In the genomic region with DNA sequence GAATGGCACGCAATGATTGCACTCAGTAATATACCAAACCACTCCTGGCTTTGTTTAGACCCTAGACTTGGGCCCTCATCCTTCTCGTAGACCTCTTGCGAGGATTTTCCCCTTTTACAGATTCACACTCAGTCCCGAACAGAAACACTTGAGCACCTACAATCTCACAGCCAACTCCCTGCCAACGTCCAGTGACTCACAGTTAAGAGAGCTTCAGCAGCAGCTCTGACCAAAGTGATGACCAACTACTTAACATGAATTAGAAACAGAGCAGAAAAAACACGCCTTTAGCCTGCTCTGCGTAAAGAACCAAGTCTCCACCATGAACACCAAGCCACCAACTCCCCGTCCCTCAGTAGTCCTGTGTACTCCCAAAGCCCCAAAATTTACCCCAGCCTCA, we compare ENCODE assay signal across 2 cellular contexts.
TF ChIP-seq lines count a peak whose summit lies in the region.

No MANE protein-coding gene starts in this region.

TF ChIP-seq in A549, 52 proteins besides CTCF, POLR2A, EP300 and RAD21:
- TF ChIP-seq ZSCAN20 (CRISPR knock-in tag; IDR thresholded peaks at IDR 0.05) (no peak), FOSL2 (IDR thresholded peaks at IDR 0.05) (no peak), FOSL2 (CRISPR knock-in tag; IDR thresholded peaks at IDR 0.05) (no peak), CBX2 (IDR thresholded peaks at IDR 0.05; ENCODE audit: borderline replicate concordance, low read depth) (no peak), MAFK (IDR thresholded peaks at IDR 0.05; ENCODE audit: partially characterized antibody) (no peak)

TF ChIP-seq in GM23338, 12 proteins besides CTCF, POLR2A, EP300 and RAD21:
- TF ChIP-seq, protein P1, sequence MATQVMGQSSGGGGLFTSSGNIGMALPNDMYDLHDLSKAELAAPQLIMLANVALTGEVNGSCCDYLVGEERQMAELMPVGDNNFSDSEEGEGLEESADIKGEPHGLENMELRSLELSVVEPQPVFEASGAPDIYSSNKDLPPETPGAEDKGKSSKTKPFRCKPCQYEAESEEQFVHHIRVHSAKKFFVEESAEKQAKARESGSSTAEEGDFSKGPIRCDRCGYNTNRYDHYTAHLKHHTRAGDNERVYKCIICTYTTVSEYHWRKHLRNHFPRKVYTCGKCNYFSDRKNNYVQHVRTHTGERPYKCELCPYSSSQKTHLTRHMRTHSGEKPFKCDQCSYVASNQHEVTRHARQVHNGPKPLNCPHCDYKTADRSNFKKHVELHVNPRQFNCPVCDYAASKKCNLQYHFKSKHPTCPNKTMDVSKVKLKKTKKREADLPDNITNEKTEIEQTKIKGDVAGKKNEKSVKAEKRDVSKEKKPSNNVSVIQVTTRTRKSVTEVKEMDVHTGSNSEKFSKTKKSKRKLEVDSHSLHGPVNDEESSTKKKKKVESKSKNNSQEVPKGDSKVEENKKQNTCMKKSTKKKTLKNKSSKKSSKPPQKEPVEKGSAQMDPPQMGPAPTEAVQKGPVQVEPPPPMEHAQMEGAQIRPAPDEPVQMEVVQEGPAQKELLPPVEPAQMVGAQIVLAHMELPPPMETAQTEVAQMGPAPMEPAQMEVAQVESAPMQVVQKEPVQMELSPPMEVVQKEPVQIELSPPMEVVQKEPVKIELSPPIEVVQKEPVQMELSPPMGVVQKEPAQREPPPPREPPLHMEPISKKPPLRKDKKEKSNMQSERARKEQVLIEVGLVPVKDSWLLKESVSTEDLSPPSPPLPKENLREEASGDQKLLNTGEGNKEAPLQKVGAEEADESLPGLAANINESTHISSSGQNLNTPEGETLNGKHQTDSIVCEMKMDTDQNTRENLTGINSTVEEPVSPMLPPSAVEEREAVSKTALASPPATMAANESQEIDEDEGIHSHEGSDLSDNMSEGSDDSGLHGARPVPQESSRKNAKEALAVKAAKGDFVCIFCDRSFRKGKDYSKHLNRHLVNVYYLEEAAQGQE (IDR thresholded peaks at IDR 0.05; ENCODE audit: unreplicated experiment): no peak
- TF ChIP-seq EZH2phosphoT487 (IDR thresholded peaks at IDR 0.05; ENCODE audit: unreplicated experiment) (no peak), ZNF331 (CRISPR knock-in tag; IDR thresholded peaks at IDR 0.05; ENCODE audit: low read depth) (no peak), STAT1 (IDR thresholded peaks at IDR 0.05; ENCODE audit: unreplicated experiment) (no peak), NANOG (IDR thresholded peaks at IDR 0.05; ENCODE audit: borderline replicate concordance) (no peak), EZH2 (IDR thresholded peaks at IDR 0.05; ENCODE audit: low read depth, unreplicated experiment) (no peak)
- TF ChIP-seq, protein P2, sequence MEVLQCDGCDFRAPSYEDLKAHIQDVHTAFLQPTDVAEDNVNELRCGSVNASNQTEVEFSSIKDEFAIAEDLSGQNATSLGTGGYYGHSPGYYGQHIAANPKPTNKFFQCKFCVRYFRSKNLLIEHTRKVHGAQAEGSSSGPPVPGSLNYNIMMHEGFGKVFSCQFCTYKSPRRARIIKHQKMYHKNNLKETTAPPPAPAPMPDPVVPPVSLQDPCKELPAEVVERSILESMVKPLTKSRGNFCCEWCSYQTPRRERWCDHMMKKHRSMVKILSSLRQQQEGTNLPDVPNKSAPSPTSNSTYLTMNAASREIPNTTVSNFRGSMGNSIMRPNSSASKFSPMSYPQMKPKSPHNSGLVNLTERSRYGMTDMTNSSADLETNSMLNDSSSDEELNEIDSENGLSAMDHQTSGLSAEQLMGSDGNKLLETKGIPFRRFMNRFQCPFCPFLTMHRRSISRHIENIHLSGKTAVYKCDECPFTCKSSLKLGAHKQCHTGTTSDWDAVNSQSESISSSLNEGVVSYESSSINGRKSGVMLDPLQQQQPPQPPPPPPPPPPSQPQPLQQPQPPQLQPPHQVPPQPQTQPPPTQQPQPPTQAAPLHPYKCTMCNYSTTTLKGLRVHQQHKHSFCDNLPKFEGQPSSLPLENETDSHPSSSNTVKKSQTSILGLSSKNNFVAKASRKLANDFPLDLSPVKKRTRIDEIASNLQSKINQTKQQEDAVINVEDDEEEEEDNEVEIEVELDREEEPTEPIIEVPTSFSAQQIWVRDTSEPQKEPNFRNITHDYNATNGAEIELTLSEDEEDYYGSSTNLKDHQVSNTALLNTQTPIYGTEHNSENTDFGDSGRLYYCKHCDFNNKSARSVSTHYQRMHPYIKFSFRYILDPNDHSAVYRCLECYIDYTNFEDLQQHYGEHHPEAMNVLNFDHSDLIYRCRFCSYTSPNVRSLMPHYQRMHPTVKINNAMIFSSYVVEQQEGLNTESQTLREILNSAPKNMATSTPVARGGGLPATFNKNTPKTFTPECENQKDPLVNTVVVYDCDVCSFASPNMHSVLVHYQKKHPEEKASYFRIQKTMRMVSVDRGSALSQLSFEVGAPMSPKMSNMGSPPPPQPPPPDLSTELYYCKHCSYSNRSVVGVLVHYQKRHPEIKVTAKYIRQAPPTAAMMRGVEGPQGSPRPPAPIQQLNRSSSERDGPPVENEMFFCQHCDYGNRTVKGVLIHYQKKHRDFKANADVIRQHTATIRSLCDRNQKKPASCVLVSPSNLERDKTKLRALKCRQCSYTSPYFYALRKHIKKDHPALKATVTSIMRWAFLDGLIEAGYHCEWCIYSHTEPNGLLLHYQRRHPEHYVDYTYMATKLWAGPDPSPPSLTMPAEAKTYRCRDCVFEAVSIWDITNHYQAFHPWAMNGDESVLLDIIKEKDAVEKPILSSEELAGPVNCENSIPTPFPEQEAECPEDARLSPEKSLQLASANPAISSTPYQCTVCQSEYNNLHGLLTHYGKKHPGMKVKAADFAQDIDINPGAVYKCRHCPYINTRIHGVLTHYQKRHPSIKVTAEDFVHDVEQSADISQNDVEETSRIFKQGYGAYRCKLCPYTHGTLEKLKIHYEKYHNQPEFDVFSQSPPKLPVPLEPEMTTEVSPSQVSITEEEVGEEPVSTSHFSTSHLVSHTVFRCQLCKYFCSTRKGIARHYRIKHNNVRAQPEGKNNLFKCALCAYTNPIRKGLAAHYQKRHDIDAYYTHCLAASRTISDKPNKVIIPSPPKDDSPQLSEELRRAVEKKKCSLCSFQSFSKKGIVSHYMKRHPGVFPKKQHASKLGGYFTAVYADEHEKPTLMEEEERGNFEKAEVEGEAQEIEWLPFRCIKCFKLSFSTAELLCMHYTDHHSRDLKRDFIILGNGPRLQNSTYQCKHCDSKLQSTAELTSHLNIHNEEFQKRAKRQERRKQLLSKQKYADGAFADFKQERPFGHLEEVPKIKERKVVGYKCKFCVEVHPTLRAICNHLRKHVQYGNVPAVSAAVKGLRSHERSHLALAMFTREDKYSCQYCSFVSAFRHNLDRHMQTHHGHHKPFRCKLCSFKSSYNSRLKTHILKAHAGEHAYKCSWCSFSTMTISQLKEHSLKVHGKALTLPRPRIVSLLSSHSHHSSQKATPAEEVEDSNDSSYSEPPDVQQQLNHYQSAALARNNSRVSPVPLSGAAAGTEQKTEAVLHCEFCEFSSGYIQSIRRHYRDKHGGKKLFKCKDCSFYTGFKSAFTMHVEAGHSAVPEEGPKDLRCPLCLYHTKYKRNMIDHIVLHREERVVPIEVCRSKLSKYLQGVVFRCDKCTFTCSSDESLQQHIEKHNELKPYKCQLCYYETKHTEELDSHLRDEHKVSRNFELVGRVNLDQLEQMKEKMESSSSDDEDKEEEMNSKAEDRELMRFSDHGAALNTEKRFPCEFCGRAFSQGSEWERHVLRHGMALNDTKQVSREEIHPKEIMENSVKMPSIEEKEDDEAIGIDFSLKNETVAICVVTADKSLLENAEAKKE (CRISPR knock-in tag; IDR thresholded peaks at IDR 0.05): no peak
- TF ChIP-seq, protein P3, sequence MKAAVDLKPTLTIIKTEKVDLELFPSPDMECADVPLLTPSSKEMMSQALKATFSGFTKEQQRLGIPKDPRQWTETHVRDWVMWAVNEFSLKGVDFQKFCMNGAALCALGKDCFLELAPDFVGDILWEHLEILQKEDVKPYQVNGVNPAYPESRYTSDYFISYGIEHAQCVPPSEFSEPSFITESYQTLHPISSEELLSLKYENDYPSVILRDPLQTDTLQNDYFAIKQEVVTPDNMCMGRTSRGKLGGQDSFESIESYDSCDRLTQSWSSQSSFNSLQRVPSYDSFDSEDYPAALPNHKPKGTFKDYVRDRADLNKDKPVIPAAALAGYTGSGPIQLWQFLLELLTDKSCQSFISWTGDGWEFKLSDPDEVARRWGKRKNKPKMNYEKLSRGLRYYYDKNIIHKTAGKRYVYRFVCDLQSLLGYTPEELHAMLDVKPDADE (IDR thresholded peaks at IDR 0.05): no peak
